In genomic region chr2:159921752-159922404, GRCh38 we compare ENCODE assay signal across 8 cellular contexts. TPM values are rescaled to one million over a fixed set of nuclear protein-coding genes. Genes with fewer than 3 reads are reported as not detected.
DNase-seq lines count a peak whose midpoint lies in the region; TF ChIP-seq lines count a peak whose summit lies in the region.

No MANE protein-coding gene starts in this region.

- DNase-seq in GM12865 (ENCODE audit: low read depth) (peak; percentile 92), H4 (ENCODE audit: low spot score) (peak; percentile 19), LHCN-M2 (ENCODE audit: low read depth) (peak; percentile 31), coronary artery (ENCODE audit: low spot score) (no peak), lung microvascular endothelial cell (ENCODE audit: low read depth in 2 of 2) (peak; percentile 69 to 81), NCI-H1417 treated with DMSO at 0.1 percent for 48 hours (lab: John Stamatoyannopoulos, UW) (no peak)
- DNase-seq in activated CD4-positive, alpha-beta T cell treated with anti-CD3 and anti-CD28 coated beads for 24 hours (ENCODE audit: low read depth in 2 of 2) = peak; percentile 65 to 80
- DNase-seq in stimulated activated CD8-positive, alpha-beta memory T cell treated with anti-CD3 and anti-CD28 coated beads, Interleukin-4, amount 100 ng/mL, for 24 hours (ENCODE audit: low read depth) = peak; percentile 69

- no peak overlapping the region for H3K27ac ChIP-seq in coronary artery

- H3K4me3 ChIP-seq in GM12865 (ENCODE audit: low read depth, low read length) (peak overlapping the region; percentile 11; the same call in 1 of the 2 replicates), coronary artery (no peak overlapping the region)

- TF ChIP-seq CTCF in GM12865 (IDR thresholded peaks at IDR 0.05; ENCODE audit: insufficient read depth, low read depth, low read length, missing control alignments) = peak; percentile 98
- peak; percentile 54 for TF ChIP-seq CTCF in coronary artery (IDR thresholded peaks at IDR 0.05)

RNA-seq across cellular contexts. Expression of gene LY75, which starts 17.3 kb away (rescaled TPM):
- not detected in 2 replicates for total RNA-seq in H4 (2014; rRNA removed; shearing (Covaris generic))
- total RNA-seq in LHCN-M2 (2014; rRNA removed) (0.19 and 0.57 TPM in 2 replicates), lung microvascular endothelial cell (7.4 and 8.7 TPM in 2 replicates)
- polyA plus RNA-seq in LHCN-M2 (2012) = 0.09 TPM

Comparison
In these comparisons a context has a peak if more than half of its experiments do, and no peak if none do; other contexts are left out.
1. DNase-seq: peak in GM12865 (single experiment), H4 (single experiment), LHCN-M2 (single experiment), activated CD4-positive, alpha-beta T cell treated with anti-CD3 and anti-CD28 coated beads for 24 hours (2 of 2), lung microvascular endothelial cell (2 of 2) and stimulated activated CD8-positive, alpha-beta memory T cell treated with anti-CD3 and anti-CD28 coated beads, Interleukin-4, amount 100 ng/mL, for 24 hours (single experiment); none in coronary artery (single experiment) and NCI-H1417 treated with DMSO at 0.1 percent for 48 hours (single experiment).